In the genomic region with DNA sequence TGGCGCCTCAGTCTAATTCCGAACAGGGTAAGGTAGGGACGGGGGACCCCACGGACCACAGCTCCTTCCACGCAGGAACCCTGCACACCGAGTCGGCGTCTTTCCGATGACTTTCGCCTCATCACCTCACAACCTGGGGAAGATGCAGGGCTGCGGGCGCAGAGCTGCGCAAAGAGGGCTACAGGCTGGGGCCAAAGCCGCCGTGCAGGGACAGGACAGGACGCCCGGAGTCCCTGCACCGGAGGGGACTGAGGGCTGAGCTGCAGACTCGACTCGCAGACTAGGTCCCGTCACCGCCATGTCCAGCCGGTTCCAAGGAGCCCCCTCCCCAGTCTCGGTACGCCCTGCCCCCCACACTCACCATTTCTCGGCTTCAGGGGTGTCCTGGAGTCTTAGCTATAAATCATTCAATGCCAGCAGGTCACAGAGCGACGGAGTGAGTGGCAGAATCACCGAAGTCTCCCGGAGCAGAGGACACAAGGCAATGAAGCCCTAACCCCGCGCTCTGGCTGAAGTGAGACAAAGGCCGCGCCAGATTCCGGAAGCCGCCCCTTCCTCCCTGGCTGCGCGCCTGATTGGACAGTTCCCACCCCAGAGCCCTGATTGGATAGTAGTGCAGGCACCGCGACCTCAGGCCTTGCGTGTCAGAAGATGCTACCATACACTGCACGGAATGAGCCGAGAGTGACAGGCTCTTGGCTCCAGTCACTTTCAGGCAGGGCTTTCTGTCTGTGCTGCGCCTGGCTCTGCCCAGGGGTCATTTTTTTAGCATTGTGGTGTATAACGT, we compare ENCODE assay signal across 8 cellular contexts. TPM values are rescaled to one million over a fixed set of nuclear protein-coding genes. Genes with fewer than 3 reads are reported as not detected.
DNase-seq lines count a peak whose midpoint lies in the region; ATAC-seq and TF ChIP-seq lines count a peak whose summit lies in the region.
"Not testable (repeated sequence)": the region's sequence is repeated elsewhere in the genome, so short reads cannot be mapped to it uniquely, and the experiment has no call there.

A gene (minus strand): TSS at position 522 of the 787 bp plus-strand sequence. CDS start 158 bp downstream, at position 364.

- intact Hi-C loops in Calu3 (cut with micrococcal nuclease; ENCODE audit: unreplicated experiment): not testable (repeated sequence)

- 0 to 1% methylated on average over 18 to 29 of the region's 45 CpGs for WGBS in endodermal cell (ENCODE audit: insufficient coverage in 1 of 2, insufficient read length in 1 of 2), 2 experiments

- H3K27ac Mint-ChIP-seq in Calu3 (ENCODE audit: unreplicated experiment): peak within 1 kb of the TSS; percentile 35
- peak within 1 kb of the TSS; percentile 99 for H3K27ac Mint-ChIP-seq in endodermal cell

- H3K36me3 ChIP-seq in HUES48 (ENCODE audit: control insufficient read depth, insufficient read depth, low read length); NT2/D1 (ENCODE audit: insufficient read depth, insufficient read length, low read length); endodermal cell (ENCODE audit: control insufficient read depth, insufficient read depth, low read length): not testable (repeated sequence)

- H3K4me1 Mint-ChIP-seq in Calu3 (ENCODE audit: low read depth, unreplicated experiment) (peaks cover 22% of the 10 kb centered on the region), endodermal cell (peaks cover 19% of the 10 kb centered on the region)

- H3K4me1 ChIP-seq in HUES48 (ENCODE audit: control insufficient read depth, insufficient read depth, low read length); NT2/D1 (ENCODE audit: insufficient read depth, insufficient read length); endodermal cell (ENCODE audit: control insufficient read depth, insufficient read depth, low read length): not testable (repeated sequence)

- H3K4me3 Mint-ChIP-seq in Calu3 (ENCODE audit: low read depth, unreplicated experiment): peak within 1 kb of the TSS; percentile 79
- H3K4me3 Mint-ChIP-seq in endodermal cell: peak within 1 kb of the TSS; percentile 93

- H3K9me3 ChIP-seq in HUES48 (ENCODE audit: control insufficient read depth, insufficient read depth, low read length); NT2/D1 (ENCODE audit: insufficient read depth, low read length); endodermal cell (ENCODE audit: control insufficient read depth, low read length): not testable (repeated sequence)

- H3K27me3 ChIP-seq in HUES48 (ENCODE audit: control insufficient read depth, insufficient read depth, low read length); NT2/D1 (ENCODE audit: insufficient read depth, insufficient read length); endodermal cell (ENCODE audit: control insufficient read depth, insufficient read depth, low read length, poor library complexity, severe bottlenecking): not testable (repeated sequence)

- H3K4me3 ChIP-seq in HUES48 (ENCODE audit: low read depth, low read length): peak within 1 kb of the TSS; percentile 78
- H3K4me3 ChIP-seq in NT2/D1 (ENCODE audit: insufficient read length, low read depth): peak within 1 kb of the TSS; percentile 75
- H3K4me3 ChIP-seq in endodermal cell (ENCODE audit: low read length): peak within 1 kb of the TSS; percentile 84

- peak; percentile 100 for ATAC-seq in GM21423 (IDR thresholded peaks at IDR 0.05; ENCODE audit: unreplicated experiment)

- not testable (repeated sequence) for TF ChIP-seq CTCF in Calu3 (IDR thresholded peaks at IDR 0.05; ENCODE audit: unreplicated experiment); endodermal cell (conservative IDR thresholded peaks at IDR 0.05)

- peak within 1 kb of the TSS; percentile 80 for H3K9ac ChIP-seq in HUES48 (ENCODE audit: low read depth, low read length)
- peak within 1 kb of the TSS; percentile 80 for H3K9ac ChIP-seq in NT2/D1 (ENCODE audit: insufficient read length, low read depth)
- H3K9ac ChIP-seq in endodermal cell (ENCODE audit: extremely low read depth, low read length, poor library complexity, severe bottlenecking): peak within 1 kb of the TSS; percentile 75

- BruUV-seq in Calu3 (replicated peaks; lab: Mats Ljungman, UMichigan): TSS peak; percentile 73

- H3K36me3 Mint-ChIP-seq in Calu3 (ENCODE audit: insufficient read depth, unreplicated experiment): peaks cover 19% of the 10 kb centered on the region
- not testable (repeated sequence) for H3K36me3 Mint-ChIP-seq in endodermal cell (ENCODE audit: low read depth)

- not testable (repeated sequence) for H3K27me3 Mint-ChIP-seq in Calu3 (ENCODE audit: unreplicated experiment); endodermal cell (ENCODE audit: insufficient read depth)

- not testable (repeated sequence) for H3K9me3 Mint-ChIP-seq in Calu3 (ENCODE audit: low read depth, unreplicated experiment); endodermal cell

- CTCF ChIA-PET in Calu3 (lab: Charles Lee): not testable (repeated sequence)

- peak within 1 kb of the TSS; percentile 67 for H3K27ac ChIP-seq in HUES48 (ENCODE audit: low read depth, low read length)
- peak within 1 kb of the TSS; percentile 93 for H3K27ac ChIP-seq in endodermal cell (ENCODE audit: low read depth, low read length)

- DNase-seq in Calu3 (peak; percentile 88), NT2/D1 (ENCODE audit: low read depth, low spot score) (peak; percentile 82), endodermal cell (peak; percentile 96), mesenteric fat pad (ENCODE audit: low spot score) (peak; percentile 94)
- peak; percentile 39 to 75 (median 55) for DNase-seq in activated CD8-positive, alpha-beta memory T cell treated with anti-CD3 and anti-CD28 coated beads for 48 hours (ENCODE audit: low read depth in 2 of 3, low spot score in 2 of 3)
- DNase-seq in stimulated activated CD8-positive, alpha-beta memory T cell treated with anti-CD3 and anti-CD28 coated beads, Interleukin-15, amount 100 ng/mL, for 1 hour (ENCODE audit: low read depth): peak; percentile 71

RNA-seq across cellular contexts. Expression of the gene that starts here (rescaled TPM):
- total RNA-seq in Calu3 (2022) (26.4 and 27.0 TPM in 2 replicates), endodermal cell (10 to 100 TPM; 24.6 to 31.9 TPM), mesenteric fat pad (3.9 TPM)
- 25.4 TPM for polyA plus RNA-seq in endodermal cell (2013, experiment 1 of 2)
- 29.5 TPM for polyA plus RNA-seq in endodermal cell (2013, experiment 2 of 2)

Comparison
In these comparisons a context has a peak if more than half of its experiments do, and no peak if none do; other contexts are left out.
1. Peak in every context shown above with its lines: DNase-seq, ATAC-seq, H3K4me3 ChIP-seq and H3K27ac ChIP-seq.